Comparison of ENCODE assay signal across 11 cellular contexts in genomic region chr5:134529460-134529859, GRCh38. TPM values are rescaled to one million over a fixed set of nuclear protein-coding genes. Genes with fewer than 3 reads are reported as not detected.
A peak's percentile ranks its signal among the peaks of the same experiment; 100 is the strongest.
DNase-seq lines count a peak whose midpoint lies in the region; ATAC-seq and TF ChIP-seq lines count a peak whose summit lies in the region.
"Had no signal": no experiment of that assay in that cellular context is flagged by ENCODE, and none has a peak within 500 bp of the region (broad histone marks: within the 10 kb centered on the region; RNA-seq: fewer than 3 reads in every experiment).

No MANE protein-coding gene starts in this region.

- no peak for TF ChIP-seq POLR2A in uterus (IDR thresholded peaks at IDR 0.05)

- H3K27ac Mint-ChIP-seq in CD4-positive, alpha-beta T cell = peak overlapping the region; percentile 100
- H3K27ac Mint-ChIP-seq in WTC11 = peak overlapping the region; percentile 87; the same call in 1 of the 2 replicates

- H3K27me3 ChIP-seq in BLaER1 = no peaks in the 10 kb centered on the region
- no peaks in the 10 kb centered on the region for H3K27me3 ChIP-seq in CD4-positive, alpha-beta T cell (ENCODE audit: control insufficient read depth, insufficient read depth, low read length)
- no peaks in the 10 kb centered on the region for H3K27me3 ChIP-seq in lower lobe of right lung (ENCODE audit: low read depth)
- H3K27me3 ChIP-seq in uterus = no peaks in the 10 kb centered on the region

- peaks cover 69% of the 10 kb centered on the region for H3K4me1 ChIP-seq in BLaER1
- peaks cover 63% of the 10 kb centered on the region for H3K4me1 ChIP-seq in lower lobe of right lung
- peaks cover 0 to 4% of the 10 kb centered on the region in 2 donors for H3K4me1 ChIP-seq in uterus

- CTCF ChIA-PET in CD4-positive, alpha-beta T cell (lab: Charles Lee) = interaction anchor here (0.8 to 3.8 kb wide), 2 partner anchors 25 to 119 kb away, joined by 3 to 26 read pairs; partner anchors contain the start of gene CDKN2AIPNL
- CTCF ChIA-PET in WTC11 (lab: Charles Lee) = interaction anchor here (0.7 to 5.3 kb wide), 2 partner anchors 48 to 57 kb away, joined by 3 to 37 read pairs; no protein-coding TSS in a partner anchor

- H3K9me3 ChIP-seq in BLaER1 = no peaks in the 10 kb centered on the region
- H3K9me3 ChIP-seq in CD4-positive, alpha-beta T cell (ENCODE audit: control insufficient read depth, low read length) = no peaks in the 10 kb centered on the region
- no peaks in the 10 kb centered on the region for H3K9me3 ChIP-seq in lower lobe of right lung
- H3K9me3 ChIP-seq in uterus = no peaks in the 10 kb centered on the region

- POLR2A ChIA-PET in CD4-positive, alpha-beta T cell (lab: Charles Lee) = interaction anchor here (0.6 to 10.9 kb wide), 2 partner anchors 25 to 118 kb away, joined by 3 to 164 read pairs; partner anchors contain the start of gene CDKN2AIPNL
- POLR2A ChIA-PET in WTC11 (lab: Charles Lee) = no interaction called here

- H3K36me3 ChIP-seq in BLaER1 = no peaks in the 10 kb centered on the region
- H3K36me3 ChIP-seq in lower lobe of right lung = no peaks in the 10 kb centered on the region
- H3K36me3 ChIP-seq in uterus = no peaks in the 10 kb centered on the region

- DNase-seq in CD4-positive, alpha-beta T cell = no peak
- DNase-seq in WTC11 (ENCODE audit: low spot score) (no peak), lower lobe of right lung (no peak), RPMI8226 (no peak), uterus (no peak), activated gamma-delta T cell (lab: John Stamatoyannopoulos, UW) (no peak)
- DNase-seq: NCI-H1092 treated with DMSO at 0.1 percent for 48 hours; NCI-H2171; stimulated activated naive CD4-positive, alpha-beta T cell treated with Interleukin-2 at 50 U/mL for 16 hours had no signal

- no peak overlapping the region for H3K4me3 ChIP-seq in BLaER1
- H3K4me3 ChIP-seq in lower lobe of right lung = no peak overlapping the region
- no peak overlapping the region for H3K4me3 ChIP-seq in uterus
- H3K4me3 ChIP-seq: skin epidermis had no signal

- intact Hi-C loops in CD4-positive, alpha-beta T cell (cut with DNase I, micrococcal nuclease) = loop anchor here in 1 of 2 experiments (2.0 to 10.0 kb wide), 5 partner anchors 15 to 375 kb away; partner anchors contain the start of genes DDX46, PCBD2, SAR1B and SKP1
- intact Hi-C loops in lower lobe of right lung (cut with DNase I) = loop anchor here (5.0 kb wide), 1 partner anchor 117 kb away; the partner anchor contains the start of gene CDKN2AIPNL
- intact Hi-C loops in uterus (cut with DNase I; ENCODE audit: low total_unique reads) = loop anchor here (5.0 kb wide), 1 partner anchor 117 kb away; the partner anchor contains the start of gene CDKN2AIPNL

- H3K4me3 Mint-ChIP-seq in CD4-positive, alpha-beta T cell = peak overlapping the region; percentile 99
- H3K4me3 Mint-ChIP-seq in WTC11 = no peak overlapping the region

- no peak for TF ChIP-seq CTCF in CD4-positive, alpha-beta T cell (IDR thresholded peaks at IDR 0.05)
- no peak for TF ChIP-seq CTCF in WTC11 (IDR thresholded peaks at IDR 0.05)
- TF ChIP-seq CTCF in lower lobe of right lung (IDR thresholded peaks at IDR 0.05) = no peak
- no peak for TF ChIP-seq CTCF in uterus (IDR thresholded peaks at IDR 0.05)

- H3K4me1 Mint-ChIP-seq in CD4-positive, alpha-beta T cell (ENCODE audit: low read depth) = peaks cover 70% of the 10 kb centered on the region
- peaks cover 53% of the 10 kb centered on the region for H3K4me1 Mint-ChIP-seq in WTC11

- H3K27me3 Mint-ChIP-seq in CD4-positive, alpha-beta T cell = no peaks in the 10 kb centered on the region
- no peaks in the 10 kb centered on the region for H3K27me3 Mint-ChIP-seq in WTC11 (ENCODE audit: low read depth)

- peak overlapping the region; percentile 98 for H3K4me2 ChIP-seq in BLaER1

- H3K27ac ChIP-seq in BLaER1 (no peak overlapping the region), lower lobe of right lung (peak overlapping the region; percentile 65), uterus (no peak overlapping the region)
- no peak overlapping the region for H3K27ac ChIP-seq in CD4-positive, alpha-beta T cell (ENCODE audit: low read depth, low read length)

- no peak for ATAC-seq in CD4-positive, alpha-beta T cell (ENCODE audit: poor library complexity)
- ATAC-seq in WTC11 (no peak), lower lobe of right lung (no peak)

- peaks cover 71% of the 10 kb centered on the region for H3K36me3 Mint-ChIP-seq in CD4-positive, alpha-beta T cell (ENCODE audit: low read depth)
- H3K36me3 Mint-ChIP-seq in WTC11 = no peaks in the 10 kb centered on the region

- no peak overlapping the region for H3K9ac ChIP-seq in BLaER1

- H4K20me1 ChIP-seq in BLaER1 = peaks cover 68% of the 10 kb centered on the region; the same call in 1 of the 2 replicates

- no peaks in the 10 kb centered on the region for H3K9me3 Mint-ChIP-seq in CD4-positive, alpha-beta T cell
- H3K9me3 Mint-ChIP-seq in WTC11 = no peaks in the 10 kb centered on the region

TF ChIP-seq in WTC11, 78 proteins besides CTCF, POLR2A, EP300 and RAD21:
- no peak for TF ChIP-seq ARID4B (CRISPR knock-in tag; IDR thresholded peaks at IDR 0.05; ENCODE audit: borderline replicate concordance)
- TF ChIP-seq ZNF219 (CRISPR knock-in tag; IDR thresholded peaks at IDR 0.05; ENCODE audit: borderline replicate concordance) = no peak
- no peak for TF ChIP-seq USF1 (CRISPR knock-in tag; IDR thresholded peaks at IDR 0.05)
- TF ChIP-seq TP53 (CRISPR knock-in tag; IDR thresholded peaks at IDR 0.05) = no peak
- no peak for TF ChIP-seq PRDM15 (CRISPR knock-in tag; IDR thresholded peaks at IDR 0.05)
- TF ChIP-seq NR3C1 (CRISPR knock-in tag; conservative IDR thresholded peaks at IDR 0.05; ENCODE audit: low read depth) = no peak

RNA-seq across cellular contexts. Expression of gene JADE2, which starts 4.0 kb away (rescaled TPM):
- total RNA-seq in CD4-positive, alpha-beta T cell = 100 to 1,000 TPM; 120 to 124 TPM
- total RNA-seq in WTC11 (2021) = 39.4 to 46.2 TPM (median 40.8 TPM) in 3 replicates
- total RNA-seq in lower lobe of right lung = 79.4 TPM
- 10 to 100 TPM; 15.8 to 95.8 (median 16.7) TPM for total RNA-seq in uterus
